Comparison of ENCODE assay signal across 8 cellular contexts in the genomic region with DNA sequence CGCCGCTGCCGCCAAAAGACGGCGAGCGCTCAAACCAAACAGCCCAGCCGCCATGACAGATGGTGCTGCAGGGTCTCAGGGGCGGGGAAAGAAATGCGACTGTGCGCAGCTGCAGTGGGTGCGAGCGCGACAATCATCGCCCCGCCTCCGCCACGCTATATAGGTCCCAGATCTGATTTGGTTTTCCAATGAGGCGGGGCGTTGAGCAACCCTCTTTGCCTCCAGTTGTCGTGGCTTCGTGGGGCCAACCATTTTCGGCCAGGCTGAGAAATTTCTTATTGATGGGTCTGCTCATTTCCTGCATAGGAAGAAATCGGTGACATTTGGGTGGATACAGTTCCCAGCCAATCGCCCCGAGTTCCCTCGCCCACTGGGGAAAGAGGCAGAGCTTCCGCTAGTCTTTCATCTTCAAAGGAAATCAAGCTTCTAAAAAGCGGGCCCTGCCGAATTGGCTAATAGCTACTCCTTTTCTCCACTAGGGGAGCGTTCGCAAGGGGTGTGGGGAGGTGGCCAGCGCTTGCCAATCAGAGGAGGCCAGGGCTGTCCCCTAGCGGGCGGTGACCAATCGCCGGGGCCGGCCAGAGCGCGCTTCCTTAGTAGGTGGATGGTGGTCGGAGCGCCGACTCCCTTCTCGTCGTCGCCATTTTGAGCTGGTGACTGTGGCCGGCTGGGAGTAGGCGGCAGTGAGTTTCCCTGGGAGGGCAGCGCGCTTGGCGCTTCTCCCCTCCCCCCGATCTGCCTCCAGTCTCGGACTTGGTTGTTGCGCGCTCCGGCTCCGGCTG. TPM values are rescaled to one million over a fixed set of nuclear protein-coding genes. Genes with fewer than 3 reads are reported as not detected.
DNase-seq lines count a peak whose midpoint lies in the region; ATAC-seq and TF ChIP-seq lines count a peak whose summit lies in the region.

NDUFB11 (minus strand) TSS at position 77 of the 782 bp plus-strand sequence; CDS start at position 54, 23 bp downstream.
RBM10 (plus strand) TSS at position 596 of the 782 bp plus-strand sequence. CDS start 2,261 bp downstream, outside the sequence.

- H3K4me1 ChIP-seq in testis: peaks cover 7% of the 10 kb centered on the region

- H3K27ac ChIP-seq in testis: peak within 1 kb of the TSS; percentile 93 to 96

- H3K27me3 Mint-ChIP-seq in activated naive CD4-positive, alpha-beta T cell treated with anti-CD3 and anti-CD28 coated beads, Interleukin-2, amount 50 U/mL, for 24 hours: no peaks in the 10 kb centered on the region

- H3K9me3 ChIP-seq in testis: no peaks in the 10 kb centered on the region

- peaks cover 11% of the 10 kb centered on the region for H3K36me3 Mint-ChIP-seq in activated naive CD4-positive, alpha-beta T cell treated with anti-CD3 and anti-CD28 coated beads, Interleukin-2, amount 50 U/mL, for 24 hours

- peak in 2 of 3 donors; percentile 12 to 59 for TF ChIP-seq CTCF in omental fat pad (IDR thresholded peaks at IDR 0.05)
- peak; percentile 54 to 92 (median 81) for TF ChIP-seq CTCF in testis (IDR thresholded peaks at IDR 0.05)

- peaks cover 28% of the 10 kb centered on the region for H3K4me1 Mint-ChIP-seq in activated naive CD4-positive, alpha-beta T cell treated with anti-CD3 and anti-CD28 coated beads, Interleukin-2, amount 50 U/mL, for 24 hours

- no peaks in the 10 kb centered on the region for H3K9me3 Mint-ChIP-seq in activated naive CD4-positive, alpha-beta T cell treated with anti-CD3 and anti-CD28 coated beads, Interleukin-2, amount 50 U/mL, for 24 hours

- H3K4me3 Mint-ChIP-seq in activated naive CD4-positive, alpha-beta T cell treated with anti-CD3 and anti-CD28 coated beads, Interleukin-2, amount 50 U/mL, for 24 hours: peak within 1 kb of the TSS; percentile 98

- DNase-seq in NCI-H1092 (lab: John Stamatoyannopoulos, UW): peak; percentile 97
- DNase-seq in globus pallidus (ENCODE audit: low spot score): peak; percentile 93
- peak; percentile 70 for DNase-seq in omental fat pad (ENCODE audit: low spot score)
- peak; percentile 95 for DNase-seq in testis

- intact Hi-C loops in testis (cut with DNase I; ENCODE audit: low total_unique reads): no loop called here

- 1% methylated on average over 37 of the region's 56 CpGs; no CpG with 5 or more reads in 1 of the 2 donors for WGBS in testis, 2 donors

- no peaks in the 10 kb centered on the region for H3K36me3 ChIP-seq in testis (ENCODE audit: low read depth, missing control alignments)

- H3K27ac Mint-ChIP-seq in activated naive CD4-positive, alpha-beta T cell treated with anti-CD3 and anti-CD28 coated beads, Interleukin-2, amount 50 U/mL, for 24 hours: peak within 1 kb of the TSS; percentile 97

- TF ChIP-seq POLR2A in GM10847 (IDR thresholded peaks at IDR 0.05; ENCODE audit: extremely low read depth, insufficient read length) (peak; percentile 70), testis (IDR thresholded peaks at IDR 0.05) (no peak)

- ATAC-seq in HG02610 (IDR thresholded peaks at IDR 0.05; ENCODE audit: unreplicated experiment) (peak; percentile 93), SK-N-SH treated with all-trans-retinoic acid at 6 μM for 48 hours (peak; percentile 98), omental fat pad (ENCODE audit: low FRiP score) (peak; percentile 97)

- H3K27me3 ChIP-seq in testis: no peaks in the 10 kb centered on the region

- H3K4me3 ChIP-seq in testis: peak within 1 kb of the TSS; percentile 73 to 77

TF ChIP-seq in SK-N-SH treated with all-trans-retinoic acid at 6 μM for 48 hours, 23 proteins besides CTCF, POLR2A, EP300 and RAD21 (continues in another document):
- TF ChIP-seq CSDC2 (CRISPR knock-in tag; IDR thresholded peaks at IDR 0.05): no peak
- no peak for TF ChIP-seq ARNTL (CRISPR knock-in tag; IDR thresholded peaks at IDR 0.05; ENCODE audit: borderline replicate concordance, low read depth)
- no peak for TF ChIP-seq ZFP3 (CRISPR knock-in tag; IDR thresholded peaks at IDR 0.05)
- TF ChIP-seq CREB5 (CRISPR knock-in tag; IDR thresholded peaks at IDR 0.05; ENCODE audit: low read depth): no peak
- TF ChIP-seq GLIS3 (CRISPR knock-in tag; IDR thresholded peaks at IDR 0.05): no peak
- no peak for TF ChIP-seq ZNF70 (CRISPR knock-in tag; IDR thresholded peaks at IDR 0.05)
- TF ChIP-seq RARB (CRISPR knock-in tag; IDR thresholded peaks at IDR 0.05): no peak
- TF ChIP-seq TCF4 (CRISPR knock-in tag; IDR thresholded peaks at IDR 0.05; ENCODE audit: borderline replicate concordance): no peak
- no peak for TF ChIP-seq PPARA (CRISPR knock-in tag; IDR thresholded peaks at IDR 0.05; ENCODE audit: borderline replicate concordance)
- TF ChIP-seq POU6F1 (CRISPR knock-in tag; IDR thresholded peaks at IDR 0.05; ENCODE audit: borderline replicate concordance, low read depth): no peak
- TF ChIP-seq, protein P1, sequence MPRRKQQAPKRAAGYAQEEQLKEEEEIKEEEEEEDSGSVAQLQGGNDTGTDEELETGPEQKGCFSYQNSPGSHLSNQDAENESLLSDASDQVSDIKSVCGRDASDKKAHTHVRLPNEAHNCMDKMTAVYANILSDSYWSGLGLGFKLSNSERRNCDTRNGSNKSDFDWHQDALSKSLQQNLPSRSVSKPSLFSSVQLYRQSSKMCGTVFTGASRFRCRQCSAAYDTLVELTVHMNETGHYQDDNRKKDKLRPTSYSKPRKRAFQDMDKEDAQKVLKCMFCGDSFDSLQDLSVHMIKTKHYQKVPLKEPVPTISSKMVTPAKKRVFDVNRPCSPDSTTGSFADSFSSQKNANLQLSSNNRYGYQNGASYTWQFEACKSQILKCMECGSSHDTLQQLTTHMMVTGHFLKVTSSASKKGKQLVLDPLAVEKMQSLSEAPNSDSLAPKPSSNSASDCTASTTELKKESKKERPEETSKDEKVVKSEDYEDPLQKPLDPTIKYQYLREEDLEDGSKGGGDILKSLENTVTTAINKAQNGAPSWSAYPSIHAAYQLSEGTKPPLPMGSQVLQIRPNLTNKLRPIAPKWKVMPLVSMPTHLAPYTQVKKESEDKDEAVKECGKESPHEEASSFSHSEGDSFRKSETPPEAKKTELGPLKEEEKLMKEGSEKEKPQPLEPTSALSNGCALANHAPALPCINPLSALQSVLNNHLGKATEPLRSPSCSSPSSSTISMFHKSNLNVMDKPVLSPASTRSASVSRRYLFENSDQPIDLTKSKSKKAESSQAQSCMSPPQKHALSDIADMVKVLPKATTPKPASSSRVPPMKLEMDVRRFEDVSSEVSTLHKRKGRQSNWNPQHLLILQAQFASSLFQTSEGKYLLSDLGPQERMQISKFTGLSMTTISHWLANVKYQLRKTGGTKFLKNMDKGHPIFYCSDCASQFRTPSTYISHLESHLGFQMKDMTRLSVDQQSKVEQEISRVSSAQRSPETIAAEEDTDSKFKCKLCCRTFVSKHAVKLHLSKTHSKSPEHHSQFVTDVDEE (CRISPR knock-in tag; IDR thresholded peaks at IDR 0.05): no peak
- TF ChIP-seq SNAI2 (CRISPR knock-in tag; IDR thresholded peaks at IDR 0.05): no peak
- no peak for TF ChIP-seq CSRNP3 (CRISPR knock-in tag; IDR thresholded peaks at IDR 0.05)
- TF ChIP-seq BACH2 (CRISPR knock-in tag; IDR thresholded peaks at IDR 0.05; ENCODE audit: borderline replicate concordance): no peak
- TF ChIP-seq OSR1 (CRISPR knock-in tag; IDR thresholded peaks at IDR 0.05): no peak

RNA-seq across cellular contexts. Expression of gene NDUFB11, which starts in this region (rescaled TPM):
- total RNA-seq in omental fat pad (10 to 100 TPM; 37.7 to 63.2 (median 41.6) TPM), testis (10 to 100 TPM; 68.0 to 77.4 TPM)
- 41.3 TPM for polyA plus RNA-seq in testis (ENCODE audit: insufficient read depth, low read depth, low replicate concordance)

RNA-seq across cellular contexts. Expression of gene RBM10, which starts in this region (rescaled TPM):
- total RNA-seq in omental fat pad (10 to 100 TPM; 24.3 to 27.0 (median 25.4) TPM), testis (10 to 100 TPM; 28.5 to 41.3 TPM)
- polyA plus RNA-seq in testis (ENCODE audit: insufficient read depth, low read depth, low replicate concordance): 20.4 TPM

Comparison
In these comparisons a context has a peak if more than half of its experiments do, and no peak if none do; other contexts are left out.
1. Peak in every context shown above with its lines: DNase-seq, ATAC-seq, H3K4me3 ChIP-seq and H3K27ac ChIP-seq.